ENCODE assay signal across 8 cellular contexts in genomic region chr15:50876260-50876988, GRCh38. TPM values are rescaled to one million over a fixed set of nuclear protein-coding genes. Genes with fewer than 3 reads are reported as not detected.
DNase-seq lines count a peak whose midpoint lies in the region; ATAC-seq and TF ChIP-seq lines count a peak whose summit lies in the region.

No MANE protein-coding gene starts in this region.

- H3K79me1 ChIP-seq in H9 (ENCODE audit: insufficient read depth, low read depth, low read length, poor library complexity, severe bottlenecking), result no peaks in the 10 kb centered on the region

- no peak overlapping the region for H4K8ac ChIP-seq in H9 (replicated peaks; ENCODE audit: insufficient read length, low read depth, low read length)

- CTCF ChIA-PET in WTC11 (lab: Charles Lee), result interaction anchor here (0.7 to 2.1 kb wide), 12 partner anchors 9 to 339 kb away, joined by 3 to 16 read pairs (median 3); partner anchors contain the start of gene USP50

- no peaks in the 10 kb centered on the region for H3K9me3 Mint-ChIP-seq in H9
- no peaks in the 10 kb centered on the region for H3K9me3 Mint-ChIP-seq in WTC11

- no peaks in the 10 kb centered on the region for H3K79me2 ChIP-seq in H9 (ENCODE audit: insufficient read depth, low read length)

- no peak overlapping the region for H3K23ac ChIP-seq in H9 (ENCODE audit: insufficient read length, low read depth, low read length)

- no peak overlapping the region for H2AK5ac ChIP-seq in H9 (ENCODE audit: insufficient read length, low read length)

- H3T11ph ChIP-seq in H9 (ENCODE audit: low read length), result no peak overlapping the region

- peak overlapping the region; percentile 20 for H3K4me2 ChIP-seq in H9 (ENCODE audit: insufficient read depth, insufficient read length, low read length)

- WGBS in H9 (ENCODE audit: extremely low coverage, insufficient read length, low lambda C conversion rate), result no CpG with 5 or more reads among the region's 19 CpGs
- WGBS in heart right ventricle, 2 donors, result 75 to 78% methylated on average over 19 of the region's 19 CpGs
- 77% methylated on average over 19 of the region's 19 CpGs for whole genome bisulfite sequencing in tibial nerve, 2 donors

- peak overlapping the region; percentile 58 for H2AFZ ChIP-seq in H9 (ENCODE audit: low read length)

- H2BK20ac ChIP-seq in H9 (ENCODE audit: low read depth, low read length, poor library complexity, severe bottlenecking), result no peak overlapping the region

- H3K27me3 ChIP-seq in H9 (ENCODE audit: insufficient read depth, low read length) (no peaks in the 10 kb centered on the region), heart right ventricle (no peaks in the 10 kb centered on the region), skeletal muscle tissue (ENCODE audit: control insufficient read depth in 3 of 3, insufficient read depth in 3 of 3, low read length in 3 of 3) (no peaks in the 10 kb centered on the region), tibial nerve (no peaks in the 10 kb centered on the region)

- H3K4me1 Mint-ChIP-seq in H9 (peaks cover 4 to 5% of the 10 kb centered on the region in 2 experiments; a peak in 3 of 4 replicates), WTC11 (no peaks in the 10 kb centered on the region)

- H3K9ac ChIP-seq in H9 (ENCODE audit: extremely low read depth, insufficient read length, low read length), result no peak overlapping the region
- H3K9ac ChIP-seq in skeletal muscle tissue (ENCODE audit: low read depth in 1 of 3, low read length in 3 of 3), result peak overlapping the region; percentile 12 to 89 (median 60)

- H3K4me3 ChIP-seq in heart right ventricle (peak overlapping the region in 9 of 10 donors; percentile 14 to 57 (median 45)), skeletal muscle tissue (ENCODE audit: low read length in 3 of 3) (peak overlapping the region; percentile 60 to 83 (median 69)), tibial nerve (peak overlapping the region in 2 of 4 donors; percentile 16 to 43)

- H3K18ac ChIP-seq in H9 (ENCODE audit: insufficient read length, low read depth, low read length), result no peak overlapping the region

- H3K27ac Mint-ChIP-seq in H9 (no peak overlapping the region; a peak in 1 of 7 replicates), WTC11 (peak overlapping the region; percentile 94)

- H3K9me3 ChIP-seq in H9 (ENCODE audit: control insufficient read depth, low read depth, low read length), result no peaks in the 10 kb centered on the region
- no peaks in the 10 kb centered on the region for H3K9me3 ChIP-seq in heart right ventricle
- no peaks in the 10 kb centered on the region for H3K9me3 ChIP-seq in skeletal muscle tissue (ENCODE audit: control insufficient read depth in 3 of 3, low read length in 3 of 3)
- no peaks in the 10 kb centered on the region for H3K9me3 ChIP-seq in tibial nerve

- no peak overlapping the region for H3K27ac ChIP-seq in H9 (ENCODE audit: insufficient read length, low read depth, low read length)
- peak overlapping the region in 3 of 10 donors; percentile 34 to 70 (median 35) for H3K27ac ChIP-seq in heart right ventricle
- peak overlapping the region; percentile 14 for H3K27ac ChIP-seq in skeletal muscle tissue (ENCODE audit: low read depth, low read length)
- H3K27ac ChIP-seq in tibial nerve, result peak overlapping the region in 2 of 4 donors; percentile 72 to 77

- H3K4ac ChIP-seq in H9 (ENCODE audit: low read depth, low read length), result no peak overlapping the region

- no peak overlapping the region for H2BK5ac ChIP-seq in H9 (ENCODE audit: insufficient read length, low read length)

- ATAC-seq in WTC11 (no peak), heart right ventricle (peak in 2 of 8 donors; percentile 13 to 28), HG03039 (IDR thresholded peaks at IDR 0.05; ENCODE audit: unreplicated experiment) (no peak)

- no peaks in the 10 kb centered on the region for H3K36me3 ChIP-seq in heart right ventricle
- H3K36me3 ChIP-seq in skeletal muscle tissue (ENCODE audit: control insufficient read depth in 3 of 3, insufficient read depth in 3 of 3, low read length in 3 of 3), result no peaks in the 10 kb centered on the region
- no peaks in the 10 kb centered on the region for H3K36me3 ChIP-seq in tibial nerve

- intact Hi-C loops in heart right ventricle (cut with DNase I), result loop anchor here in 9 of 10 donors (2.0 to 10.0 kb wide), 9 partner anchors 102 to 202 kb away; partner anchors contain the start of genes SPPL2A (in 6 of the 9) and TRPM7 (in 2 of the 9)

- POLR2A ChIA-PET in WTC11 (lab: Charles Lee), result interaction anchor here (0.6 kb wide), 1 partner anchor 367 kb away, joined by 3 read pairs; no protein-coding TSS in a partner anchor

- H3K14ac ChIP-seq in H9 (ENCODE audit: insufficient read depth, low read length), result no peak overlapping the region

- H3K27me3 Mint-ChIP-seq in H9 (ENCODE audit: low read depth) (peaks cover 2% of the 10 kb centered on the region), WTC11 (ENCODE audit: low read depth) (peaks cover 5% of the 10 kb centered on the region)

- H3K36me3 Mint-ChIP-seq in H9 (ENCODE audit: insufficient read depth in 1 of 3, low read depth in 3 of 3) (no peaks in the 10 kb centered on the region), WTC11 (no peaks in the 10 kb centered on the region)

- no peak overlapping the region for H4K5ac ChIP-seq in H9 (ENCODE audit: insufficient read length, low read depth, low read length)

- no peak for TF ChIP-seq POLR2A in tibial nerve (IDR thresholded peaks at IDR 0.05)

- H2BK120ac ChIP-seq in H9 (ENCODE audit: low read depth, low read length, poor library complexity, severe bottlenecking), result no peak overlapping the region

- H3K56ac ChIP-seq in H9 (ENCODE audit: insufficient read length, low read depth, low read length), result no peak overlapping the region

- H2BK15ac ChIP-seq in H9 (ENCODE audit: low read depth, low read length), result no peak overlapping the region

- H3K23me2 ChIP-seq in H9 (ENCODE audit: insufficient read length, low read depth, low read length, poor library complexity, severe bottlenecking), result no peaks in the 10 kb centered on the region

- H2BK12ac ChIP-seq in H9 (ENCODE audit: insufficient read length, low read depth, low read length), result no peak overlapping the region

- TF ChIP-seq CTCF in H9 (conservative IDR thresholded peaks at IDR 0.05) (no peak), WTC11 (IDR thresholded peaks at IDR 0.05) (no peak), heart right ventricle (IDR thresholded peaks at IDR 0.05) (no peak), tibial nerve (IDR thresholded peaks at IDR 0.05) (no peak)

- H3K4me1 ChIP-seq in H9 (ENCODE audit: insufficient read depth, low read length) (no peaks in the 10 kb centered on the region), heart right ventricle (peaks cover 0 to 52% (median 0%) of the 10 kb centered on the region in 9 donors), skeletal muscle tissue (ENCODE audit: control insufficient read depth in 3 of 3, insufficient read depth in 3 of 3, low read length in 3 of 3) (peaks cover 0 to 3% (median 2%) of the 10 kb centered on the region in 3 donors), tibial nerve (peaks cover 0 to 20% (median 8%) of the 10 kb centered on the region in 4 donors)

- no peak for TF ChIP-seq EP300 in tibial nerve (IDR thresholded peaks at IDR 0.05)

- H4K20me1 ChIP-seq in H9 (ENCODE audit: control insufficient read depth, insufficient read depth, insufficient read length), result no peaks in the 10 kb centered on the region

- no peak for DNase-seq in H9
- DNase-seq in WTC11 (ENCODE audit: low spot score), result no peak
- DNase-seq in heart right ventricle, result no peak
- DNase-seq in cerebellum (ENCODE audit: low spot score), result no peak
- DNase-seq in tibial nerve (ENCODE audit: low spot score in 2 of 2), result no peak
- DNase-seq in SIG-M5 (lab: John Stamatoyannopoulos, UW), result no peak

- H4K91ac ChIP-seq in H9 (ENCODE audit: insufficient read length, low read depth, low read length), result no peak overlapping the region

- H3K4me3 Mint-ChIP-seq in H9 (no peak overlapping the region), WTC11 (peak overlapping the region; percentile 46; the same call in 1 of the 2 replicates)

TF ChIP-seq in WTC11, 78 proteins besides CTCF, POLR2A, EP300 and RAD21:
- TF ChIP-seq HMGA2 (CRISPR knock-in tag; IDR thresholded peaks at IDR 0.05), result no peak
- TF ChIP-seq E2F1 (CRISPR knock-in tag; IDR thresholded peaks at IDR 0.05), result no peak
- TF ChIP-seq ZNF396 (CRISPR knock-in tag; IDR thresholded peaks at IDR 0.05; ENCODE audit: borderline replicate concordance), result no peak
- no peak for TF ChIP-seq TEAD1 (CRISPR knock-in tag; IDR thresholded peaks at IDR 0.05)

RNA-seq across cellular contexts. Expression of gene AP4E1, which starts 32.1 kb away (rescaled TPM):
- 13.8 and 14.0 TPM in 2 replicates for total RNA-seq in H9 (2021)
- total RNA-seq in WTC11 (2021), result 8.7 to 9.6 TPM (median 9.5 TPM) in 3 replicates
- 10 to 100 TPM in 3 of 10 donors, 1 to 10 TPM in 7; 6.5 to 11.1 (median 8.9) TPM for total RNA-seq in heart right ventricle
- polyA plus RNA-seq in heart right ventricle, result 1 to 10 TPM; 2.0 to 3.4 TPM
- total RNA-seq in skeletal muscle tissue, result 9.9 TPM
- 13.4 TPM for total RNA-seq in cerebellum
- total RNA-seq in tibial nerve, result 10 to 100 TPM; 10.2 to 15.3 (median 12.6) TPM
